2 cellular contexts compared by ENCODE assay signal in the genomic region with DNA sequence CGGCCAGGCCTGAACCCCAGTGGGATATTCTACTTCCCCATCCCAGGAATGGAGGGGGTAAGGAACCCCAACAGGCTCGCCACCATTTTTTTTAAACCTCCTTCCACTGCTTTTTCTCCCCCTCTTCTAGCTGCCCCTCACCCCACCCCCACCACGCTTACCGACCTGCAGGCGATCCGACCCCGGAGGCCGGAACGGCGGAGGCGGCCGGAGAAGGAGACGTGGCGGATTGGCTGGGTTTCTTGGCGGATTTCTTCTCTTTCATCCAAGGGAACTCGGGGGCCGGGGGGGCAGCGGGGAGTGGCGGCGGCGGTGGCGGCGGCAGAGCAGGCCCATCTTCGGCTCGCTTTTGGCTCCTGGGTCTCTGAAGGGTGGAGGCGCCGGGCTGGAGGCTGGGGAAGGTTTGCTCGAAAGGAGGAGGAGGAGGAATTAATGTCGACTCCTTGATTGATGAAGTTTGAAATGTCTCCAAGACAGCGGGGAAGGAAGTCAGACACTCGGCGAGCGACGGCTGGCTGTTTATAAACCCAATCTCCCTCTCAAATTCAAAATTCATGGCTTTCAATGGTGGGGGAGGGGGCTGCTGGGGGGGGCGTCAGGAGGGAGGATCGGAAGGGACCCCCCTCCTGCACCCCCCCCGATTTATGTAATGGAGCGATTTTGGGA.
TF ChIP-seq lines count a peak whose summit lies in the region.

No MANE protein-coding gene starts in this region.

TF ChIP-seq in A549, 52 proteins besides CTCF, POLR2A, EP300 and RAD21:
- no peak for TF ChIP-seq MAFK (IDR thresholded peaks at IDR 0.05; ENCODE audit: partially characterized antibody)
- TF ChIP-seq FOSB (CRISPR knock-in tag; IDR thresholded peaks at IDR 0.05) = no peak
- TF ChIP-seq SREBF2 (IDR thresholded peaks at IDR 0.05) = no peak
- TF ChIP-seq BHLHE40 (IDR thresholded peaks at IDR 0.05; ENCODE audit: low read depth, low read length) = no peak
- TF ChIP-seq, protein P1, sequence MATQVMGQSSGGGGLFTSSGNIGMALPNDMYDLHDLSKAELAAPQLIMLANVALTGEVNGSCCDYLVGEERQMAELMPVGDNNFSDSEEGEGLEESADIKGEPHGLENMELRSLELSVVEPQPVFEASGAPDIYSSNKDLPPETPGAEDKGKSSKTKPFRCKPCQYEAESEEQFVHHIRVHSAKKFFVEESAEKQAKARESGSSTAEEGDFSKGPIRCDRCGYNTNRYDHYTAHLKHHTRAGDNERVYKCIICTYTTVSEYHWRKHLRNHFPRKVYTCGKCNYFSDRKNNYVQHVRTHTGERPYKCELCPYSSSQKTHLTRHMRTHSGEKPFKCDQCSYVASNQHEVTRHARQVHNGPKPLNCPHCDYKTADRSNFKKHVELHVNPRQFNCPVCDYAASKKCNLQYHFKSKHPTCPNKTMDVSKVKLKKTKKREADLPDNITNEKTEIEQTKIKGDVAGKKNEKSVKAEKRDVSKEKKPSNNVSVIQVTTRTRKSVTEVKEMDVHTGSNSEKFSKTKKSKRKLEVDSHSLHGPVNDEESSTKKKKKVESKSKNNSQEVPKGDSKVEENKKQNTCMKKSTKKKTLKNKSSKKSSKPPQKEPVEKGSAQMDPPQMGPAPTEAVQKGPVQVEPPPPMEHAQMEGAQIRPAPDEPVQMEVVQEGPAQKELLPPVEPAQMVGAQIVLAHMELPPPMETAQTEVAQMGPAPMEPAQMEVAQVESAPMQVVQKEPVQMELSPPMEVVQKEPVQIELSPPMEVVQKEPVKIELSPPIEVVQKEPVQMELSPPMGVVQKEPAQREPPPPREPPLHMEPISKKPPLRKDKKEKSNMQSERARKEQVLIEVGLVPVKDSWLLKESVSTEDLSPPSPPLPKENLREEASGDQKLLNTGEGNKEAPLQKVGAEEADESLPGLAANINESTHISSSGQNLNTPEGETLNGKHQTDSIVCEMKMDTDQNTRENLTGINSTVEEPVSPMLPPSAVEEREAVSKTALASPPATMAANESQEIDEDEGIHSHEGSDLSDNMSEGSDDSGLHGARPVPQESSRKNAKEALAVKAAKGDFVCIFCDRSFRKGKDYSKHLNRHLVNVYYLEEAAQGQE (IDR thresholded peaks at IDR 0.05) = no peak
- no peak for TF ChIP-seq HOXB5 (CRISPR knock-in tag; IDR thresholded peaks at IDR 0.05)
- TF ChIP-seq TFCP2L1 (CRISPR knock-in tag; IDR thresholded peaks at IDR 0.05) = no peak
- TF ChIP-seq MAZ (IDR thresholded peaks at IDR 0.05; ENCODE audit: borderline replicate concordance, low read depth, low read length) = no peak
- TF ChIP-seq HDAC2 (IDR thresholded peaks at IDR 0.05) = no peak

TF ChIP-seq in HCT116, 20 proteins besides CTCF, POLR2A, EP300 and RAD21:
- TF ChIP-seq SIN3A (IDR thresholded peaks at IDR 0.05; ENCODE audit: low read depth) (no peak), EZH2phosphoT487 (IDR thresholded peaks at IDR 0.05; ENCODE audit: borderline replicate concordance) (no peak), CBX3 (IDR thresholded peaks at IDR 0.05; ENCODE audit: low read depth) (no peak), EZH2 (IDR thresholded peaks at IDR 0.05) (no peak), ZNF274 (IDR thresholded peaks at IDR 0.05; ENCODE audit: low read depth, low read length) (no peak), ELF1 (IDR thresholded peaks at IDR 0.05; ENCODE audit: borderline replicate concordance, low read depth) (no peak), SP1 (IDR thresholded peaks at IDR 0.05; ENCODE audit: low read depth) (no peak), ZBTB33 (IDR thresholded peaks at IDR 0.05; ENCODE audit: extremely low read depth, insufficient replicate concordance, low read length) (no peak), MAX (IDR thresholded peaks at IDR 0.05) (no peak)
- TF ChIP-seq, protein P2, sequence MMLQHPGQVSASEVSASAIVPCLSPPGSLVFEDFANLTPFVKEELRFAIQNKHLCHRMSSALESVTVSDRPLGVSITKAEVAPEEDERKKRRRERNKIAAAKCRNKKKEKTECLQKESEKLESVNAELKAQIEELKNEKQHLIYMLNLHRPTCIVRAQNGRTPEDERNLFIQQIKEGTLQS (IDR thresholded peaks at IDR 0.05) = no peak
